ENCODE assay signal across 8 cellular contexts in genomic region chr6:27146456-27146705, GRCh38.
A peak's percentile ranks its signal among the peaks of the same experiment; 100 is the strongest.
DNase-seq lines count a peak whose midpoint lies in the region; ATAC-seq, FAIRE-seq and TF ChIP-seq lines count a peak whose summit lies in the region.
"Not testable (repeated sequence)": the region's sequence is repeated elsewhere in the genome, so short reads cannot be mapped to it uniquely, and the experiment has no call there.

No MANE protein-coding gene starts in this region.

- not testable (repeated sequence) for H3K27me3 Mint-ChIP-seq in activated naive CD8-positive, alpha-beta T cell treated with anti-CD3 and anti-CD28 coated beads, Interleukin-2, amount 10 ng/mL, durations not matched to agents 7 days and 5 days

- peak overlapping the region; percentile 77; the same call in 1 of the 2 replicates for H2BK5ac ChIP-seq in H1 (ENCODE audit: low read depth, low read length)

- not testable (repeated sequence) for H3K9me3 ChIP-seq in MM.1S (replicated peaks; ENCODE audit: insufficient read depth, low read length); H1 (ENCODE audit: insufficient read depth in 2 of 2, low read depth in 1 of 2, low read length in 1 of 2); right atrium auricular region; mucosa of descending colon; skeletal muscle satellite cell (replicated peaks; ENCODE audit: low read length)

- H3K18ac ChIP-seq in H1 (ENCODE audit: extremely low read depth, low read length): not testable (repeated sequence)

- peak overlapping the region; percentile 46; the same call in 1 of the 2 replicates for H4K8ac ChIP-seq in H1 (ENCODE audit: extremely low read depth, insufficient read depth, low read length)

- H3K56ac ChIP-seq in H1 (replicated peaks; ENCODE audit: insufficient read length, low read depth, low read length): not testable (repeated sequence)

- H3K36me3 ChIP-seq in ACC112 (ENCODE audit: insufficient read depth, low read length); MM.1S (replicated peaks; ENCODE audit: insufficient read depth, low read length); H1 (ENCODE audit: control insufficient read depth in 2 of 4, insufficient read depth in 4 of 4, low read length in 3 of 4); right atrium auricular region; mucosa of descending colon (ENCODE audit: low read depth); skeletal muscle satellite cell (ENCODE audit: insufficient read depth, low read length): not testable (repeated sequence)

- not testable (repeated sequence) for H4K91ac ChIP-seq in H1 (replicated peaks; ENCODE audit: insufficient read length, low read length)

- H3K9ac ChIP-seq in MM.1S (ENCODE audit: low read length): peak overlapping the region; percentile 82
- peak overlapping the region; percentile 91 to 99 (median 98) for H3K9ac ChIP-seq in H1 (replicated peaks in 1 of 4; ENCODE audit: extremely low read depth in 1 of 4, low read depth in 3 of 4, low read length in 3 of 4)
- peak overlapping the region; percentile 76 for H3K9ac ChIP-seq in skeletal muscle satellite cell (ENCODE audit: low read depth, low read length)

- not testable (repeated sequence) for H2BK120ac ChIP-seq in H1 (replicated peaks; ENCODE audit: low read depth, low read length)

- H4K20me1 ChIP-seq in MM.1S (ENCODE audit: insufficient read depth, low read length); H1 (replicated peaks in 1 of 2; ENCODE audit: control insufficient read depth in 1 of 2, insufficient read depth in 2 of 2, low read length in 2 of 2): not testable (repeated sequence)

- H3K27ac ChIP-seq in ACC112 (ENCODE audit: low read depth, low read length) (peak overlapping the region; percentile 89), MM.1S (ENCODE audit: low read length) (peak overlapping the region; percentile 93), H1 (ENCODE audit: low read depth, low read length) (peak overlapping the region; percentile 97), right atrium auricular region (peak overlapping the region; percentile 86 to 88)

- not testable (repeated sequence) for H3K27me3 ChIP-seq in ACC112 (ENCODE audit: insufficient read depth, low read length); MM.1S (replicated peaks; ENCODE audit: insufficient read depth, low read length); H1 (replicated peaks in 1 of 4; ENCODE audit: control insufficient read depth in 3 of 4, extremely low read depth in 1 of 4, insufficient read depth in 3 of 4, low read length in 3 of 4); right atrium auricular region; skeletal muscle satellite cell (ENCODE audit: control insufficient read depth, insufficient read depth, low read length)

- not testable (repeated sequence) for H3K9me2 ChIP-seq in MM.1S (replicated peaks; ENCODE audit: insufficient read depth, low read length)

- TF ChIP-seq RAD21 in H1 (IDR thresholded peaks at IDR 0.05 in 1 of 2, conservative IDR thresholded peaks at IDR 0.05 in 1 of 2; ENCODE audit: low read depth in 2 of 2, low read length in 2 of 2): not testable (repeated sequence)

- H3K4ac ChIP-seq in H1 (replicated peaks; ENCODE audit: insufficient read length, low read depth, low read length): peak overlapping the region; percentile 84

- 1% methylated on average over 18 of the region's 23 CpGs; no CpG with 5 or more reads in 1 of the 2 experiments for WGBS in H1 (ENCODE audit: extremely low coverage in 1 of 2, insufficient coverage in 1 of 2, insufficient read length in 1 of 2, insufficient replicate concordance in 2 of 2, low coverage in 1 of 2, low lambda C conversion rate in 2 of 2, missing lambda C conversion rate in 1 of 2), 2 experiments

- not testable (repeated sequence) for TF ChIP-seq CTCF in MM.1S (IDR thresholded peaks at IDR 0.05; ENCODE audit: low read length); H1 (IDR thresholded peaks at IDR 0.05; ENCODE audit: control extremely low read depth in 1 of 3, insufficient read depth in 1 of 3, low read depth in 1 of 3, low read length in 3 of 3); right atrium auricular region (IDR thresholded peaks at IDR 0.05); mucosa of descending colon (IDR thresholded peaks at IDR 0.05)

- not testable (repeated sequence) for H3K23me2 ChIP-seq in H1 (ENCODE audit: low read depth, low read length)

- not testable (repeated sequence) for H3K4me3 Mint-ChIP-seq in activated naive CD8-positive, alpha-beta T cell treated with anti-CD3 and anti-CD28 coated beads, Interleukin-2, amount 10 ng/mL, durations not matched to agents 7 days and 5 days

- H3K9me3 Mint-ChIP-seq in activated naive CD8-positive, alpha-beta T cell treated with anti-CD3 and anti-CD28 coated beads, Interleukin-2, amount 10 ng/mL, durations not matched to agents 7 days and 5 days: not testable (repeated sequence)

- not testable (repeated sequence) for H3K23ac ChIP-seq in H1 (ENCODE audit: insufficient read length)

- not testable (repeated sequence) for H3K79me1 ChIP-seq in H1 (ENCODE audit: low read depth, low read length)

- H3K4me3 ChIP-seq in ACC112 (ENCODE audit: low read depth, low read length): peak overlapping the region; percentile 85
- peak overlapping the region; percentile 86 for H3K4me3 ChIP-seq in MM.1S (ENCODE audit: low read length)
- peak overlapping the region; percentile 60 to 85 (median 76) for H3K4me3 ChIP-seq in H1 (ENCODE audit: extremely low read depth in 1 of 4, insufficient read depth in 2 of 4, low read depth in 3 of 4, low read length in 4 of 4)
- peak overlapping the region; percentile 54 to 69 for H3K4me3 ChIP-seq in right atrium auricular region
- peak overlapping the region; percentile 39 for H3K4me3 ChIP-seq in mucosa of descending colon
- peak overlapping the region; percentile 76 for H3K4me3 ChIP-seq in skeletal muscle satellite cell (ENCODE audit: low read length)

- intact Hi-C loops in mucosa of descending colon (cut with DNase I, micrococcal nuclease): not testable (repeated sequence)

- POLR2A ChIA-PET in activated naive CD8-positive, alpha-beta T cell treated with anti-CD3 and anti-CD28 coated beads, Interleukin-2, amount 10 ng/mL, durations not matched to agents 7 days and 5 days (lab: Charles Lee): interaction anchor here (0.7 to 16.1 kb wide), 40 partner anchors 8 to 1738 kb away, joined by 3 to 888 read pairs (median 12); partner anchors contain the start of gene ZNF184
- POLR2A ChIA-PET in H1 (lab: Charles Lee; ENCODE audit: partially characterized antibody): interaction anchor here (0.8 to 21.6 kb wide), 80 partner anchors 8 to 1126 kb away, joined by 3 to 824 read pairs (median 6); partner anchors contain the start of gene HMGN4

- DNase-seq in GM12891 (ENCODE audit: insufficient read length, low spot score); MM.1S; right atrium auricular region (ENCODE audit: low spot score); mucosa of descending colon: not testable (repeated sequence)
- DNase-seq in activated naive CD8-positive, alpha-beta T cell treated with anti-CD3 and anti-CD28 coated beads, Interleukin-2, amount 10 ng/mL, durations not matched to agents 7 days and 5 days: peak; percentile 82
- peak in 1 of 2 experiments; percentile 86 for DNase-seq in H1 (ENCODE audit: low read depth in 1 of 2, low spot score in 2 of 2)

- peaks cover 22% of the 10 kb centered on the region for H3K4me1 Mint-ChIP-seq in activated naive CD8-positive, alpha-beta T cell treated with anti-CD3 and anti-CD28 coated beads, Interleukin-2, amount 10 ng/mL, durations not matched to agents 7 days and 5 days

- not testable (repeated sequence) for H2AK5ac ChIP-seq in H1 (ENCODE audit: low read depth, low read length)

- H3K79me2 ChIP-seq in ACC112 (ENCODE audit: control insufficient read depth, insufficient read depth, low read length, unreplicated experiment) (peaks cover 43% of the 10 kb centered on the region), H1 (ENCODE audit: control insufficient read depth in 1 of 2, insufficient read depth in 2 of 2, low read length in 2 of 2) (peaks cover 0 to 33% of the 10 kb centered on the region in 2 experiments; a peak in 2 of 4 replicates)
- H3K79me2 ChIP-seq in MM.1S (ENCODE audit: low read length): not testable (repeated sequence)

- TF ChIP-seq POLR2A in GM12891 (IDR thresholded peaks at IDR 0.05; ENCODE audit: low read depth, low read length): peak; percentile 91; the same call in 1 of the 2 replicates
- TF ChIP-seq POLR2A in H1 (IDR thresholded peaks at IDR 0.05; ENCODE audit: control extremely low read depth in 1 of 2, low read depth in 2 of 2, low read length in 2 of 2): peak in 1 of 2 experiments; percentile 71; a peak in 2 of 3 replicates

- H3K27ac Mint-ChIP-seq in activated naive CD8-positive, alpha-beta T cell treated with anti-CD3 and anti-CD28 coated beads, Interleukin-2, amount 10 ng/mL, durations not matched to agents 7 days and 5 days: not testable (repeated sequence)

- not testable (repeated sequence) for FAIRE-seq in GM12891 (lab: Jason Lieb, UNC); H1 (lab: Jason Lieb, UNC)

- ATAC-seq in activated naive CD8-positive, alpha-beta T cell treated with anti-CD3 and anti-CD28 coated beads, Interleukin-2, amount 10 ng/mL, durations not matched to agents 7 days and 5 days (ENCODE audit: low read depth): not testable (repeated sequence)
- ATAC-seq in mucosa of descending colon: peak; percentile 4

- not testable (repeated sequence) for H3K36me3 Mint-ChIP-seq in activated naive CD8-positive, alpha-beta T cell treated with anti-CD3 and anti-CD28 coated beads, Interleukin-2, amount 10 ng/mL, durations not matched to agents 7 days and 5 days

- peak overlapping the region; percentile 98 for H3K4me2 ChIP-seq in MM.1S (ENCODE audit: low read depth, low read length)
- H3K4me2 ChIP-seq in H1 (ENCODE audit: insufficient read depth in 1 of 2, low read depth in 2 of 2, low read length in 2 of 2): peak overlapping the region; percentile 78 to 81; a peak in 3 of 4 replicates
- peak overlapping the region; percentile 81 for H3K4me2 ChIP-seq in skeletal muscle satellite cell (ENCODE audit: low read length)

- H2BK20ac ChIP-seq in H1 (ENCODE audit: low read length): not testable (repeated sequence)

- TF ChIP-seq EP300 in H1 (IDR thresholded peaks at IDR 0.05; ENCODE audit: borderline replicate concordance in 1 of 2, low read depth in 2 of 2, low read length in 2 of 2): not testable (repeated sequence)

- not testable (repeated sequence) for H2AFZ ChIP-seq in ACC112 (ENCODE audit: low read length, unreplicated experiment); MM.1S (ENCODE audit: low read length); H1 (ENCODE audit: low read length)

- CTCF ChIA-PET in H1 (lab: Charles Lee; ENCODE audit: partially characterized antibody): interaction anchor here (1.5 to 2.3 kb wide), 3 partner anchors 8 to 664 kb away, joined by 3 to 8 read pairs (median 7); a partner anchor contains a TSS

- not testable (repeated sequence) for H2BK15ac ChIP-seq in H1 (ENCODE audit: low read length)

- peak overlapping the region; percentile 70; the same call in 1 of the 2 replicates for H2BK12ac ChIP-seq in H1 (ENCODE audit: low read depth, low read length)

- peaks cover 11% of the 10 kb centered on the region for H3K4me1 ChIP-seq in ACC112 (ENCODE audit: control insufficient read depth, insufficient read depth, low read length, unreplicated experiment)
- not testable (repeated sequence) for H3K4me1 ChIP-seq in MM.1S (ENCODE audit: low read length); mucosa of descending colon (ENCODE audit: low read depth); skeletal muscle satellite cell (ENCODE audit: control insufficient read depth, insufficient read depth, low read length)
- peaks cover 0 to 14% (median 1%) of the 10 kb centered on the region in 4 experiments; a peak in 4 of 7 replicates for H3K4me1 ChIP-seq in H1 (replicated peaks in 1 of 4; ENCODE audit: control insufficient read depth in 3 of 4, insufficient read depth in 4 of 4, low read length in 3 of 4)
- peaks cover 0 to 11% of the 10 kb centered on the region in 2 donors for H3K4me1 ChIP-seq in right atrium auricular region

- H4K5ac ChIP-seq in H1 (ENCODE audit: insufficient read length, low read depth, low read length): peak overlapping the region; percentile 80

- H3K14ac ChIP-seq in H1 (ENCODE audit: insufficient read length): not testable (repeated sequence)

- H3F3A ChIP-seq in MM.1S (ENCODE audit: insufficient read depth, low read length): peaks cover 50% of the 10 kb centered on the region
